ENCODE assay signal across 35 cellular contexts in genomic region chr3:135069406-135069805, GRCh38.
"Had no signal": no experiment of that assay in that cellular context is flagged by ENCODE, and none has a peak within 500 bp of the region (broad histone marks: within the 10 kb centered on the region; RNA-seq: fewer than 3 reads in every experiment).

No MANE protein-coding gene starts in this region.

- H3K4me2 ChIP-seq: KMS-11 had no signal

- H3K27ac ChIP-seq: KMS-11 had no signal

- H3K36me3 ChIP-seq: MG63 had no signal

- H3K4me3 ChIP-seq: MG63 had no signal

- H3K9ac ChIP-seq: KMS-11 had no signal

- DNase-seq: Karpas-422, Kasumi-1, KG1, MG63, MM.1S, MV-4-11, NCI-H1048, NCI-H1092, NCI-H1092 treated with DMSO at 0.1 percent for 48 hours, NCI-H1105, NCI-H1105 treated with DMSO at 0.1 percent for 48 hours, NCI-H1417, NCI-H1417 treated with DMSO at 0.1 percent for 48 hours, NCI-H1436, NCI-H1436 treated with DMSO at 0.1 percent for 48 hours, NCI-H146, NCI-H1694, NCI-H1694 treated with DMSO at 0.1 percent for 48 hours, NCI-H187, NCI-H187 treated with DMSO at 0.1 percent for 48 hours, NCI-H1930, NCI-H2029, NCI-H2029 treated with DMSO at 0.1 percent for 48 hours, NCI-H2081, NCI-H2081 treated with DMSO at 0.1 percent for 48 hours, NCI-H2107, NCI-H2227 treated with DMSO at 0.1 percent for 48 hours, NCI-H226, NCI-H345, NCI-H446, NCI-H446 treated with DMSO at 0.1 percent for 48 hours, NCI-H510A, NCI-H510A treated with DMSO at 0.1 percent for 48 hours, NCI-H524 had no signal

- H3K9me3 ChIP-seq: MG63 had no signal
